In the genomic region with DNA sequence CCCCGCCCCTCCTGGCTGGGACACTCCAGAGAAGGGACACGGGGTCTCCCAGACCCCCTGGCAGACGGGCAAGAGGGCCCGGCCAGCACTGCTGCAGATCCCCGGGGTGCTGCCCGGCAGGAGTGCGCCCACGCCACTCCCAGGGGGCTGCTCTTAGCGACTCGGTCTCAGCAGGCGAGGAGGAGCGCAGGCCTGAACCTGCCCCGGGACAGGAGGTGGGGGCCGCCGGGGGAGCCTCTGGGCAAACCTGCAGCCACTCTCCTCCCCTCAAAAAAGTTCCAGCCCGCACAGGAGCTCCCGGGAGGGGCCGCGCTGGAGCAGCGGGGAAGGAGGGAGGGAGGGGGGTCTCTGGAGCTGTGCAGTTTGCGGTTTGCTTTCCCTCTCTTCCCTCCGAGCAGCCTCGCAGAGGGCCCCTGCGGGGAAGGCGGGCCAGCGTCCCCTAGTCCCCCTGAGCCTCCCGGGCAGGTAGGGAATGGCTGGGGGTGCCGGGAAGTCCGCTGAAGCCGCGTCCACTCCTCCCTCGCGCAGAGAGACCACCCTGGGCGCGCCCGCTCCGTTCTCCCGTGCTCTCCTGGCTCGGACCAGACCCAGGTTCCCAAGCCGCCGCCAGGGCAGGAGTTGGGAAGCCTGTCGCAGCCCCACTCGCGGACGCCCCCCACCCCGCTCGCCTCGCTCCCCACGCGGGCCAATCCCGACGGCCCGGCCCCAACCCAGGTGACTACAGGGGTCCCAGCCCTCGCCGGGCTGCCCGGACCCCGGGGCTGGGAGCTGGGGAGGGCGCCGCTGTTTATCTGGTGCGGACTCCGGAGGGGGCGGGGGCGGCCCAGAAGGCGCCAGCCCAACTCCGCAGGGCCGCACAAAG, we compare ENCODE assay signal across 7 cellular contexts. TPM values are rescaled to one million over a fixed set of nuclear protein-coding genes. Genes with fewer than 3 reads are reported as not detected.
DNase-seq lines count a peak whose midpoint lies in the region; ATAC-seq and TF ChIP-seq lines count a peak whose summit lies in the region.

No MANE protein-coding gene starts in this region.

- 30% methylated on average over 12 of the region's 66 CpGs for WGBS in suprapubic skin

- TF ChIP-seq POLR2A in breast epithelium (IDR thresholded peaks at IDR 0.05) (no peak), suprapubic skin (IDR thresholded peaks at IDR 0.05) (no peak)

- H3K27ac ChIP-seq in breast epithelium (peak overlapping the region in 1 of 2 donors; percentile 53), layer of hippocampus (ENCODE audit: low read depth, low read length) (peak overlapping the region; percentile 98), suprapubic skin (peak overlapping the region; percentile 29)

- intact Hi-C loops in breast epithelium (cut with DNase I; ENCODE audit: low total_unique reads): loop anchor here (2.0 kb wide), 1 partner anchor 30 kb away; no protein-coding TSS in a partner anchor

- H3K4me3 ChIP-seq in HFF-Myc (replicated peaks; ENCODE audit: low read depth, low read length): peak overlapping the region; percentile 45
- H3K4me3 ChIP-seq in breast epithelium: peak overlapping the region; percentile 35 to 67 (median 61)
- peak overlapping the region; percentile 65 for H3K4me3 ChIP-seq in suprapubic skin

- TF ChIP-seq CTCF in HFF-Myc (IDR thresholded peaks at IDR 0.05; ENCODE audit: low read depth, low read length, missing control alignments): no peak
- no peak for TF ChIP-seq CTCF in breast epithelium (IDR thresholded peaks at IDR 0.05)
- no peak for TF ChIP-seq CTCF in suprapubic skin (IDR thresholded peaks at IDR 0.05)

- no peaks in the 10 kb centered on the region for H3K36me3 ChIP-seq in breast epithelium
- peaks cover 33% of the 10 kb centered on the region for H3K36me3 ChIP-seq in suprapubic skin

- DNase-seq in HFF-Myc (ENCODE audit: extremely low read depth, low read depth): no peak
- DNase-seq in breast epithelium (ENCODE audit: low spot score in 2 of 2): peak in 1 of 2 donors; percentile 17
- no peak for DNase-seq in suprapubic skin (ENCODE audit: low spot score in 2 of 2)
- DNase-seq in NCI-H187 (lab: John Stamatoyannopoulos, UW): no peak
- no peak for DNase-seq in NCI-H1048 (lab: John Stamatoyannopoulos, UW)

- H3K9me3 ChIP-seq in breast epithelium (no peaks in the 10 kb centered on the region), suprapubic skin (no peaks in the 10 kb centered on the region)

- no peaks in the 10 kb centered on the region for H3K27me3 ChIP-seq in breast epithelium
- H3K27me3 ChIP-seq in layer of hippocampus (ENCODE audit: control insufficient read depth, insufficient read depth, low read length): no peaks in the 10 kb centered on the region
- H3K27me3 ChIP-seq in suprapubic skin: no peaks in the 10 kb centered on the region

- TF ChIP-seq EP300 in suprapubic skin (IDR thresholded peaks at IDR 0.05): no peak

- H3K4me1 ChIP-seq in breast epithelium: peaks cover 10 to 22% of the 10 kb centered on the region in 2 donors
- H3K4me1 ChIP-seq in suprapubic skin: peaks cover 44% of the 10 kb centered on the region

- no peak for ATAC-seq in GM21723 (IDR thresholded peaks at IDR 0.05; ENCODE audit: unreplicated experiment)

RNA-seq across cellular contexts. Expression of gene NACC2, which starts 44.2 kb away (rescaled TPM):
- total RNA-seq in breast epithelium: 10 to 100 TPM; 14.0 to 24.2 (median 19.3) TPM
- total RNA-seq in suprapubic skin: 10 to 100 TPM; 12.1 to 14.9 (median 13.7) TPM
